ENCODE assay signal across 22 cellular contexts in the genomic region with DNA sequence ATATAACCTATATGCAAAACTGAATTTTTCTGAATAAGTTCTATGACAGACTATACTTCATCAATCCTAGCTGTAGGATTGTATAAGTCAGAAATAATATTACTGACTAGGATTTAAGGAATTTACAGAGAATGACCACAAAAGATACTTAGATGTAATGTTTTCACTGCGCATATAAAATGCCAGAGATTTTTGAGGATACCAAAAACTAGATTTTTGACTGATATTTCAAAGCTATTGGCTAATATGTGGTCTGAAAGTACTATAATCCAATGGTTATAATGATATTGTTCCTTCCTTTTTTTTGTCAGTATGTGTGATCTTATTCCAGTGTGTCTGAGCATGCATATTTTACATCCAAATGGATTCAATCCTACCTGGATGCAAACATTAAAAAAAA.
"Had no signal": no experiment of that assay in that cellular context is flagged by ENCODE, and none has a peak within 500 bp of the region (broad histone marks: within the 10 kb centered on the region; RNA-seq: fewer than 3 reads in every experiment).

No MANE protein-coding gene starts in this region.

- ATAC-seq: activated CD8-positive, alpha-beta memory T cell treated with anti-CD3 and anti-CD28 coated beads, Interleukin-2, amount 10 ng/mL, durations not matched to agents 7 days and 5 days had no signal

- DNase-seq: activated B cell treated with CpG ODN at 0.5 μM for 24 hours; activated CD4-positive, alpha-beta T cell treated with anti-CD3 and anti-CD28 coated beads for 1 hour; activated CD4-positive, alpha-beta T cell treated with anti-CD3 and anti-CD28 coated beads, Interleukin-2, amount 10 ng/mL, durations not matched to agents 24 days and 14 days; activated CD4-positive, alpha-beta T cell treated with anti-CD3 and anti-CD28 coated beads, Interleukin-2, amount 50 U/mL, for 48 hours; activated CD8-positive, alpha-beta memory T cell treated with anti-CD3 and anti-CD28 coated beads, Interleukin-2, amount 10 ng/mL, durations not matched to agents 7 days and 5 days; activated effector memory CD4-positive, alpha-beta T cell treated with Interleukin-2 at 50 U/mL for 16 hours; activated naive CD4-positive, alpha-beta T cell; activated T-cell treated with anti-CD3 and anti-CD28 coated beads, Interleukin-2, amount 50 U/mL, for 24 hours; amniotic stem cell; brain microvascular endothelial cell; cerebellar nuclear complex; MG63; MV-4-11; NCI-H1092 treated with DMSO at 0.1 percent for 48 hours; NCI-H1417 treated with DMSO at 0.1 percent for 48 hours; NCI-H1694; NCI-H2029 treated with DMSO at 0.1 percent for 48 hours; NCI-H345; NCI-H510A; NCI-H526 treated with DMSO at 0.1 percent for 48 hours; NCI-H82; SIG-M5 had no signal
